ENCODE assay signal across 1 cellular context in the genomic region with DNA sequence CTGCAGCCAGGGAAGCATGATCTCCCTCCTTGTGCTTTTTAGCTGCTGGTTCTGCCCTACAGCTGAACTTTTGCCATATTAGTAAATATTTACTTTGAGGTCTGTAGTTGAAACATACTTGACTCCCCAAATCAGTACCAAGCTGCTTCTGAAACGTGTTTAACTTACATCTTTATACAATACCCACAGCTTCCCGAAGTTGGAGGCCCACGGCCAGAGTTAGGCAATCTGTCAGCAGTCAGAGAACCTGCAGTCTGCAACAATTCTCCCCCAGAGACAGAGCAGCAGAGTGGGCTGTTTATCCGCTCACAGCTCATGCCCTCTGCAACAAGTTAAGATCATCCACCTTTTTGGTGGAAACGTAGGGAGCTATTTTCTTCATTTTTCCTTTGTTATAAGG.
TF ChIP-seq lines count a peak whose summit lies in the region.

No MANE protein-coding gene starts in this region.

TF ChIP-seq in HepG2, 621 proteins besides CTCF, POLR2A, EP300 and RAD21 (continued from another document):
- TF ChIP-seq, protein P1, sequence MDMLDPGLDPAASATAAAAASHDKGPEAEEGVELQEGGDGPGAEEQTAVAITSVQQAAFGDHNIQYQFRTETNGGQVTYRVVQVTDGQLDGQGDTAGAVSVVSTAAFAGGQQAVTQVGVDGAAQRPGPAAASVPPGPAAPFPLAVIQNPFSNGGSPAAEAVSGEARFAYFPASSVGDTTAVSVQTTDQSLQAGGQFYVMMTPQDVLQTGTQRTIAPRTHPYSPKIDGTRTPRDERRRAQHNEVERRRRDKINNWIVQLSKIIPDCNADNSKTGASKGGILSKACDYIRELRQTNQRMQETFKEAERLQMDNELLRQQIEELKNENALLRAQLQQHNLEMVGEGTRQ (IDR thresholded peaks at IDR 0.05; ENCODE audit: low read depth, low read length): no peak
- TF ChIP-seq, protein P1 (CRISPR knock-in tag; IDR thresholded peaks at IDR 0.05; ENCODE audit: borderline replicate concordance): no peak
- TF ChIP-seq ZNF235 (CRISPR knock-in tag; IDR thresholded peaks at IDR 0.05; ENCODE audit: borderline replicate concordance) (no peak), ZNF605 (CRISPR knock-in tag; IDR thresholded peaks at IDR 0.05) (no peak), ZFP82 (CRISPR knock-in tag; IDR thresholded peaks at IDR 0.05; ENCODE audit: borderline replicate concordance) (no peak), ZNF441 (CRISPR knock-in tag; IDR thresholded peaks at IDR 0.05; ENCODE audit: borderline replicate concordance) (no peak), TARDBP (CRISPR knock-in tag; IDR thresholded peaks at IDR 0.05) (no peak), ZNF383 (CRISPR knock-in tag; IDR thresholded peaks at IDR 0.05; ENCODE audit: borderline replicate concordance) (no peak), POLR2AphosphoS5 (IDR thresholded peaks at IDR 0.05; ENCODE audit: low read depth, low read length) (no peak), FOXA3 (CRISPR knock-in tag; IDR thresholded peaks at IDR 0.05) (no peak), MED1 (CRISPR knock-in tag; IDR thresholded peaks at IDR 0.05) (no peak), ZNF615 (CRISPR knock-in tag; IDR thresholded peaks at IDR 0.05; ENCODE audit: borderline replicate concordance) (no peak), CC2D1A (CRISPR knock-in tag; IDR thresholded peaks at IDR 0.05) (no peak), ZNF234 (CRISPR knock-in tag; conservative IDR thresholded peaks at IDR 0.05) (no peak)
- TF ChIP-seq, protein P2, sequence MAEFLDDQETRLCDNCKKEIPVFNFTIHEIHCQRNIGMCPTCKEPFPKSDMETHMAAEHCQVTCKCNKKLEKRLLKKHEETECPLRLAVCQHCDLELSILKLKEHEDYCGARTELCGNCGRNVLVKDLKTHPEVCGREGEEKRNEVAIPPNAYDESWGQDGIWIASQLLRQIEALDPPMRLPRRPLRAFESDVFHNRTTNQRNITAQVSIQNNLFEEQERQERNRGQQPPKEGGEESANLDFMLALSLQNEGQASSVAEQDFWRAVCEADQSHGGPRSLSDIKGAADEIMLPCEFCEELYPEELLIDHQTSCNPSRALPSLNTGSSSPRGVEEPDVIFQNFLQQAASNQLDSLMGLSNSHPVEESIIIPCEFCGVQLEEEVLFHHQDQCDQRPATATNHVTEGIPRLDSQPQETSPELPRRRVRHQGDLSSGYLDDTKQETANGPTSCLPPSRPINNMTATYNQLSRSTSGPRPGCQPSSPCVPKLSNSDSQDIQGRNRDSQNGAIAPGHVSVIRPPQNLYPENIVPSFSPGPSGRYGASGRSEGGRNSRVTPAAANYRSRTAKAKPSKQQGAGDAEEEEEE (CRISPR knock-in tag; IDR thresholded peaks at IDR 0.05; ENCODE audit: borderline replicate concordance): no peak
- TF ChIP-seq, protein P3, sequence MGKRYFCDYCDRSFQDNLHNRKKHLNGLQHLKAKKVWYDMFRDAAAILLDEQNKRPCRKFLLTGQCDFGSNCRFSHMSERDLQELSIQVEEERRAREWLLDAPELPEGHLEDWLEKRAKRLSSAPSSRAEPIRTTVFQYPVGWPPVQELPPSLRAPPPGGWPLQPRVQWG (CRISPR knock-in tag; IDR thresholded peaks at IDR 0.05; ENCODE audit: borderline replicate concordance, low read depth): no peak
- TF ChIP-seq, protein P4, sequence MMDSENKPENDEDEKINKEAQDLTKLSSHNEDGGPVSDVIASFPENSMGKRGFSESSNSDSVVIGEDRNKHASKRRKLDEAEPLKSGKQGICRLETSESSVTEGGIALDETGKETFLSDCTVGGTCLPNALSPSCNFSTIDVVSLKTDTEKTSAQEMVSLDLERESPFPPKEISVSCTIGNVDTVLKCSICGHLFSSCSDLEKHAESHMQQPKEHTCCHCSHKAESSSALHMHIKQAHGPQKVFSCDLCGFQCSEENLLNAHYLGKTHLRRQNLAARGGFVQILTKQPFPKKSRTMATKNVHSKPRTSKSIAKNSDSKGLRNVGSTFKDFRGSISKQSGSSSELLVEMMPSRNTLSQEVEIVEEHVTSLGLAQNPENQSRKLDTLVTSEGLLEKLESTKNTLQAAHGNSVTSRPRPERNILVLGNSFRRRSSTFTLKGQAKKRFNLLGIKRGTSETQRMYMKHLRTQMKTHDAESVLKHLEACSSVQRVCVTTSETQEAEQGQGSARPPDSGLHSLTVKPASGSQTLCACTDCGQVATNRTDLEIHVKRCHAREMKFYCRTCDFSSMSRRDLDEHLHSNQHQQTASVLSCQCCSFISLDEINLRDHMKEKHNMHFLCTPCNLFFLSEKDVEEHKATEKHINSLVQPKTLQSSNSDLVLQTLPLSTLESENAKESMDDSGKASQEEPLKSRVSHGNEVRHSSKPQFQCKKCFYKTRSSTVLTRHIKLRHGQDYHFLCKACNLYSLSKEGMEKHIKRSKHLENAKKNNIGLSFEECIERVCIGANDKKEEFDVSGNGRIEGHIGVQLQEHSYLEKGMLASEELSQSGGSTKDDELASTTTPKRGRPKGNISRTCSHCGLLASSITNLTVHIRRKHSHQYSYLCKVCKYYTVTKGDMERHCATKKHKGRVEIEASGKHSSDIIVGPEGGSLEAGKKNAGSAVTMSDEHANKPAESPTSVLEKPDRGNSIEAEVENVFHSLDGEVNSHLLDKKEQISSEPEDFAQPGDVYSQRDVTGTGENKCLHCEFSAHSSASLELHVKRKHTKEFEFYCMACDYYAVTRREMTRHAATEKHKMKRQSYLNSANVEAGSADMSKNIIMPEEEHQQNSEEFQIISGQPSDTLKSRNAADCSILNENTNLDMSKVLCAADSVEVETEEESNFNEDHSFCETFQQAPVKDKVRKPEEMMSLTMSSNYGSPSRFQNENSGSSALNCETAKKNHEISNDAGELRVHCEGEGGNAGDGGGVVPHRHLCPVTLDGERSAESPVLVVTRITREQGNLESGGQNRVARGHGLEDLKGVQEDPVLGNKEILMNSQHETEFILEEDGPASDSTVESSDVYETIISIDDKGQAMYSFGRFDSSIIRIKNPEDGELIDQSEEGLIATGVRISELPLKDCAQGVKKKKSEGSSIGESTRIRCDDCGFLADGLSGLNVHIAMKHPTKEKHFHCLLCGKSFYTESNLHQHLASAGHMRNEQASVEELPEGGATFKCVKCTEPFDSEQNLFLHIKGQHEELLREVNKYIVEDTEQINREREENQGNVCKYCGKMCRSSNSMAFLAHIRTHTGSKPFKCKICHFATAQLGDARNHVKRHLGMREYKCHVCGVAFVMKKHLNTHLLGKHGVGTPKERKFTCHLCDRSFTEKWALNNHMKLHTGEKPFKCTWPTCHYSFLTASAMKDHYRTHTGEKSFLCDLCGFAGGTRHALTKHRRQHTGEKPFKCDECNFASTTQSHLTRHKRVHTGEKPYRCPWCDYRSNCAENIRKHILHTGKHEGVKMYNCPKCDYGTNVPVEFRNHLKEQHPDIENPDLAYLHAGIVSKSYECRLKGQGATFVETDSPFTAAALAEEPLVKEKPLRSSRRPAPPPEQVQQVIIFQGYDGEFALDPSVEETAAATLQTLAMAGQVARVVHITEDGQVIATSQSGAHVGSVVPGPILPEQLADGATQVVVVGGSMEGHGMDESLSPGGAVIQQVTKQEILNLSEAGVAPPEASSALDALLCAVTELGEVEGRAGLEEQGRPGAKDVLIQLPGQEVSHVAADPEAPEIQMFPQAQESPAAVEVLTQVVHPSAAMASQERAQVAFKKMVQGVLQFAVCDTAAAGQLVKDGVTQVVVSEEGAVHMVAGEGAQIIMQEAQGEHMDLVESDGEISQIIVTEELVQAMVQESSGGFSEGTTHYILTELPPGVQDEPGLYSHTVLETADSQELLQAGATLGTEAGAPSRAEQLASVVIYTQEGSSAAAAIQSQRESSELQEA (CRISPR knock-in tag; IDR thresholded peaks at IDR 0.05; ENCODE audit: not compliant biosample characterization): no peak
- TF ChIP-seq, protein P5, sequence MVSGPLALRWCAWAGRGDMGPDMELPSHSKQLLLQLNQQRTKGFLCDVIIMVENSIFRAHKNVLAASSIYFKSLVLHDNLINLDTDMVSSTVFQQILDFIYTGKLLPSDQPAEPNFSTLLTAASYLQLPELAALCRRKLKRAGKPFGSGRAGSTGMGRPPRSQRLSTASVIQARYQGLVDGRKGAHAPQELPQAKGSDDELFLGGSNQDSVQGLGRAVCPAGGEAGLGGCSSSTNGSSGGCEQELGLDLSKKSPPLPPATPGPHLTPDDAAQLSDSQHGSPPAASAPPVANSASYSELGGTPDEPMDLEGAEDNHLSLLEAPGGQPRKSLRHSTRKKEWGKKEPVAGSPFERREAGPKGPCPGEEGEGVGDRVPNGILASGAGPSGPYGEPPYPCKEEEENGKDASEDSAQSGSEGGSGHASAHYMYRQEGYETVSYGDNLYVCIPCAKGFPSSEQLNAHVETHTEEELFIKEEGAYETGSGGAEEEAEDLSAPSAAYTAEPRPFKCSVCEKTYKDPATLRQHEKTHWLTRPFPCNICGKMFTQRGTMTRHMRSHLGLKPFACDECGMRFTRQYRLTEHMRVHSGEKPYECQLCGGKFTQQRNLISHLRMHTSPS (CRISPR knock-in tag; IDR thresholded peaks at IDR 0.05; ENCODE audit: low read depth): no peak
- TF ChIP-seq, protein P6, sequence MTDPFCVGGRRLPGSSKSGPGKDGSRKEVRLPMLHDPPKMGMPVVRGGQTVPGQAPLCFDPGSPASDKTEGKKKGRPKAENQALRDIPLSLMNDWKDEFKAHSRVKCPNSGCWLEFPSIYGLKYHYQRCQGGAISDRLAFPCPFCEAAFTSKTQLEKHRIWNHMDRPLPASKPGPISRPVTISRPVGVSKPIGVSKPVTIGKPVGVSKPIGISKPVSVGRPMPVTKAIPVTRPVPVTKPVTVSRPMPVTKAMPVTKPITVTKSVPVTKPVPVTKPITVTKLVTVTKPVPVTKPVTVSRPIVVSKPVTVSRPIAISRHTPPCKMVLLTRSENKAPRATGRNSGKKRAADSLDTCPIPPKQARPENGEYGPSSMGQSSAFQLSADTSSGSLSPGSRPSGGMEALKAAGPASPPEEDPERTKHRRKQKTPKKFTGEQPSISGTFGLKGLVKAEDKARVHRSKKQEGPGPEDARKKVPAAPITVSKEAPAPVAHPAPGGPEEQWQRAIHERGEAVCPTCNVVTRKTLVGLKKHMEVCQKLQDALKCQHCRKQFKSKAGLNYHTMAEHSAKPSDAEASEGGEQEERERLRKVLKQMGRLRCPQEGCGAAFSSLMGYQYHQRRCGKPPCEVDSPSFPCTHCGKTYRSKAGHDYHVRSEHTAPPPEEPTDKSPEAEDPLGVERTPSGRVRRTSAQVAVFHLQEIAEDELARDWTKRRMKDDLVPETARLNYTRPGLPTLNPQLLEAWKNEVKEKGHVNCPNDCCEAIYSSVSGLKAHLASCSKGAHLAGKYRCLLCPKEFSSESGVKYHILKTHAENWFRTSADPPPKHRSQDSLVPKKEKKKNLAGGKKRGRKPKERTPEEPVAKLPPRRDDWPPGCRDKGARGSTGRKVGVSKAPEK (CRISPR knock-in tag; IDR thresholded peaks at IDR 0.05; ENCODE audit: borderline replicate concordance): no peak
